ENCODE assay signal across 8 cellular contexts in the genomic region with DNA sequence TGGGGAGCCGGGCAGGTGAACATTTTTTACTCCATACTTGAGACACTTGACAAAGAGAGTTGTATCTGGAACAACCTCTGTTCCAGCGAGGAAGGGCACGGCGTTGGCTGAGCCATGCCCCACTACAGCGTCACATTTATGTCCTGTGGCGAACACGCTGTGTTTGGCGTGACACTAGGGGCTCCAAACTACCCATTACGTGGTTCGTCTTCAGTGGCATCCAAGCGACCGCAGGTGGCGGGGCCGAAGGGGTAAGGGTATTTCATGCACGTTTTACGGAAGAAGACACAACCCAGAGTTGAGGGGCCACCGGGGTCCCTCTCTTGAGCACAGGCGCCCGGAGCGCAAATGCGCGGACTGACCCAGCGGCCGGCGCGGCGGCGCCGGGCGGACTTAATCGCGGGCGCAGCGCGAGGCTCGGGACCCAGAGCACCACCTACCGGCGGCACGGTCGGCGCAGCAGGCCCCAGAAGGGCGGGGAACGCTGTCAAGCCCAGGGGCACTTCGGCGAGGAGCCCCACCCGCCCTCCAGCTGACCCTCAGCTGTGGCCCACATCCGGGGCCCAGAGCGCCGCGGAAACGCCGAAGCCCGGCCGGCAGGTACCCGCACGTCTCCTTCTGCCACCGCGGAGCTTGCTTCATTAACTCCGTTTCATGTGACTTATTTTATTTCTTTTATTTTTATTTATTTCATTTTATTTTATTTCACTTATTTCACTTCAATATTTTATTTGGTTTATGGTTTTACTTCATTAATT. TPM values are rescaled to one million over a fixed set of nuclear protein-coding genes. Genes with fewer than 3 reads are reported as not detected.
DNase-seq lines count a peak whose midpoint lies in the region; ATAC-seq and TF ChIP-seq lines count a peak whose summit lies in the region.

No MANE protein-coding gene starts in this region.

- H3K27me3 Mint-ChIP-seq in CD14-positive monocyte (ENCODE audit: low read depth in 3 of 3) (peaks cover 6 to 16% (median 15%) of the 10 kb centered on the region in 3 donors), endothelial cell (ENCODE audit: unreplicated experiment) (peaks cover 7% of the 10 kb centered on the region)

- ATAC-seq in GM19328 (IDR thresholded peaks at IDR 0.05; ENCODE audit: unreplicated experiment) = peak; percentile 91
- peak; percentile 93 for ATAC-seq in HG03460 (IDR thresholded peaks at IDR 0.05; ENCODE audit: unreplicated experiment)

- H3K4me1 Mint-ChIP-seq in CD14-positive monocyte (peaks cover 31% of the 10 kb centered on the region), endothelial cell (ENCODE audit: unreplicated experiment) (peaks cover 13% of the 10 kb centered on the region)

- peak overlapping the region; percentile 90 to 99 for H3K4me3 Mint-ChIP-seq in CD14-positive monocyte
- H3K4me3 Mint-ChIP-seq in endothelial cell (ENCODE audit: unreplicated experiment) = peak overlapping the region; percentile 93

- TF ChIP-seq CTCF in CD14-positive monocyte (IDR thresholded peaks at IDR 0.05) (peak; percentile 86), endothelial cell (IDR thresholded peaks at IDR 0.05; ENCODE audit: unreplicated experiment) (peak; percentile 79)

- H3K9me3 Mint-ChIP-seq in CD14-positive monocyte = peaks cover 0 to 2% (median 0%) of the 10 kb centered on the region in 7 donors
- H3K9me3 Mint-ChIP-seq in endothelial cell (ENCODE audit: unreplicated experiment) = no peaks in the 10 kb centered on the region

- peak; percentile 48 for DNase-seq in CD14-positive monocyte (ENCODE audit: low spot score)
- DNase-seq in NCI-H82 treated with DMSO at 0.1 percent for 48 hours (lab: John Stamatoyannopoulos, UW; ENCODE audit: unreplicated experiment) = peak; percentile 46
- peak; percentile 19 to 34 for DNase-seq in activated CD8-positive, alpha-beta memory T cell treated with anti-CD3 and anti-CD28 coated beads for 4 hours (ENCODE audit: low read depth in 2 of 2)
- DNase-seq in endothelial cell (ENCODE audit: low spot score) = peak; percentile 91
- DNase-seq in middle frontal gyrus (ENCODE audit: extremely low spot score, low spot score) = peak; percentile 47
- peak; percentile 25 to 40 for DNase-seq in stimulated activated CD8-positive, alpha-beta memory T cell treated with anti-CD3 and anti-CD28 coated beads, Interleukin-2, amount 100 ng/mL, for 1 hour (ENCODE audit: low read depth in 2 of 2)

- H3K27ac Mint-ChIP-seq in CD14-positive monocyte (peak overlapping the region in 6 of 7 donors; percentile 19 to 87 (median 68)), endothelial cell (ENCODE audit: unreplicated experiment) (peak overlapping the region; percentile 67)

- peaks cover 3% of the 10 kb centered on the region in 2 donors for H3K36me3 Mint-ChIP-seq in CD14-positive monocyte
- H3K36me3 Mint-ChIP-seq in endothelial cell (ENCODE audit: low read depth, unreplicated experiment) = peaks cover 7% of the 10 kb centered on the region

- intact Hi-C loops in CD14-positive monocyte (cut with micrococcal nuclease) = no loop called here

RNA-seq across cellular contexts. Expression of gene TRIM71, which starts 36.4 kb away (rescaled TPM):
- polyA plus RNA-seq in CD14-positive monocyte = under 1 TPM; 0.02 to 0.06 TPM
- total RNA-seq in endothelial cell (ENCODE audit: unreplicated experiment) = 74.0 TPM

Comparison
In these comparisons a context has a peak if more than half of its experiments do, and no peak if none do; other contexts are left out.
1. Peak in every context shown above with its lines: DNase-seq and ATAC-seq.
2. DNase-seq: peak in every context shown above with its lines; median percentile 91 in endothelial cell; 48 in CD14-positive monocyte; 47 in middle frontal gyrus; 46 in NCI-H82 treated with DMSO at 0.1 percent for 48 hours; 32 in stimulated activated CD8-positive, alpha-beta memory T cell treated with anti-CD3 and anti-CD28 coated beads, Interleukin-2, amount 100 ng/mL, for 1 hour; 26 in activated CD8-positive, alpha-beta memory T cell treated with anti-CD3 and anti-CD28 coated beads for 4 hours.